23 cellular contexts compared by ENCODE assay signal in genomic region chr7:148116954-148117353, GRCh38.
"Had no signal": no experiment of that assay in that cellular context is flagged by ENCODE, and none has a peak within 500 bp of the region (broad histone marks: within the 10 kb centered on the region; RNA-seq: fewer than 3 reads in every experiment).

No MANE protein-coding gene starts in this region.

- H3K4me1 ChIP-seq: esophagus squamous epithelium, left ventricle myocardium inferior, suprapubic skin had no signal

- DNase-seq: activated CD4-positive, alpha-beta T cell treated with anti-CD3 and anti-CD28 coated beads, Interleukin-2, amount 10 ng/mL, durations not matched to agents 7 days and 5 days; activated CD8-positive, alpha-beta memory T cell treated with anti-CD3 and anti-CD28 coated beads for 24 hours; activated naive CD4-positive, alpha-beta T cell; activated naive CD8-positive, alpha-beta T cell treated with anti-CD3 and anti-CD28 coated beads, Interleukin-2, amount 10 ng/mL, durations not matched to agents 7 days and 5 days; brain microvascular endothelial cell; esophagus squamous epithelium; kidney; left ventricle myocardium inferior; naive thymus-derived CD8-positive, alpha-beta T cell; occipital lobe; right cardiac atrium; stimulated activated CD4-positive, alpha-beta T cell treated with anti-CD3 and anti-CD28 coated beads, Interleukin-4, amount 100 ng/mL, for 4 hours; stimulated activated CD8-positive, alpha-beta memory T cell treated with anti-CD3 and anti-CD28 coated beads, Interleukin-4, amount 100 ng/mL, for 48 hours; stimulated activated naive CD8-positive, alpha-beta T cell treated with anti-CD3 and anti-CD28 coated beads, Interleukin-15, Interleukin-2, amounts not matched to agents 100 U/mL and 50 U/mL, for 24 hours had no signal

- H3K4me3 ChIP-seq: coronary artery, esophagus squamous epithelium, hepatocyte, left ventricle myocardium inferior, skin epidermis, suprapubic skin had no signal

- H3K27ac ChIP-seq: brain microvascular endothelial cell, coronary artery, esophagus squamous epithelium, hepatocyte, left ventricle myocardium inferior, skin epidermis, suprapubic skin had no signal

- ATAC-seq: naive thymus-derived CD8-positive, alpha-beta T cell; right cardiac atrium; stimulated activated naive CD8-positive, alpha-beta T cell treated with anti-CD3 and anti-CD28 coated beads, Interleukin-15, Interleukin-2, amounts not matched to agents 100 U/mL and 50 U/mL, for 24 hours had no signal

- H3K79me2 ChIP-seq: hepatocyte had no signal

- H2AFZ ChIP-seq: hepatocyte had no signal

- H3K36me3 Mint-ChIP-seq: activated naive CD8-positive, alpha-beta T cell treated with anti-CD3 and anti-CD28 coated beads, Interleukin-2, amount 10 ng/mL, durations not matched to agents 7 days and 5 days; memory B cell; naive thymus-derived CD8-positive, alpha-beta T cell; type B pancreatic cell had no signal

- H3K27me3 ChIP-seq: brain microvascular endothelial cell, hepatocyte had no signal

- H3K4me1 Mint-ChIP-seq: activated CD4-positive, alpha-beta T cell treated with anti-CD3 and anti-CD28 coated beads, Interleukin-2, amount 10 ng/mL, durations not matched to agents 7 days and 5 days; central memory CD8-positive, alpha-beta T cell; naive thymus-derived CD8-positive, alpha-beta T cell had no signal

- H3K27me3 Mint-ChIP-seq: central memory CD8-positive, alpha-beta T cell; progenitor cell of endocrine pancreas; type B pancreatic cell had no signal

- H3K9me3 Mint-ChIP-seq: activated CD4-positive, alpha-beta T cell treated with anti-CD3 and anti-CD28 coated beads, Interleukin-2, amount 10 ng/mL, durations not matched to agents 7 days and 5 days; memory B cell; T-helper 2 cell treated with Interferon-gamma antibody and Interleukin-4, amounts not matched to agents 5 μg/mL and 100 μg/mL, for 36 hours; type B pancreatic cell had no signal

- H3K4me3 Mint-ChIP-seq: activated CD4-positive, alpha-beta T cell treated with anti-CD3 and anti-CD28 coated beads, Interleukin-2, amount 10 ng/mL, durations not matched to agents 7 days and 5 days; activated naive CD8-positive, alpha-beta T cell treated with anti-CD3 and anti-CD28 coated beads, Interleukin-2, amount 10 ng/mL, durations not matched to agents 7 days and 5 days; central memory CD8-positive, alpha-beta T cell; memory B cell; naive thymus-derived CD8-positive, alpha-beta T cell; T-helper 2 cell treated with Interferon-gamma antibody and Interleukin-4, amounts not matched to agents 5 μg/mL and 100 μg/mL, for 36 hours; type B pancreatic cell had no signal

- H3K4me2 ChIP-seq: hepatocyte had no signal

- H3K36me3 ChIP-seq: brain microvascular endothelial cell, esophagus squamous epithelium, left ventricle myocardium inferior, suprapubic skin had no signal

- H3K9me3 ChIP-seq: esophagus squamous epithelium, left ventricle myocardium inferior, suprapubic skin had no signal

- H3K27ac Mint-ChIP-seq: activated CD4-positive, alpha-beta T cell treated with anti-CD3 and anti-CD28 coated beads, Interleukin-2, amount 10 ng/mL, durations not matched to agents 7 days and 5 days; activated naive CD8-positive, alpha-beta T cell treated with anti-CD3 and anti-CD28 coated beads, Interleukin-2, amount 10 ng/mL, durations not matched to agents 7 days and 5 days; memory B cell; naive thymus-derived CD8-positive, alpha-beta T cell; progenitor cell of endocrine pancreas; T-helper 2 cell treated with Interferon-gamma antibody and Interleukin-4, amounts not matched to agents 5 μg/mL and 100 μg/mL, for 36 hours; type B pancreatic cell had no signal
